Comparison of ENCODE assay signal across 18 cellular contexts in genomic region chr5:173310296-173310769, GRCh38. TPM values are rescaled to one million over a fixed set of nuclear protein-coding genes. Genes with fewer than 3 reads are reported as not detected.
A peak's percentile ranks its signal among the peaks of the same experiment; 100 is the strongest.
DNase-seq lines count a peak whose midpoint lies in the region; ATAC-seq, FAIRE-seq and TF ChIP-seq lines count a peak whose summit lies in the region.
"Had no signal": no experiment of that assay in that cellular context is flagged by ENCODE, and none has a peak within 500 bp of the region (broad histone marks: within the 10 kb centered on the region; RNA-seq: fewer than 3 reads in every experiment).

No MANE protein-coding gene starts in this region.

- no peak for FAIRE-seq in astrocyte (lab: Jason Lieb, UNC)
- FAIRE-seq: H54 had no signal

- TF ChIP-seq CTCF in AG04450 (IDR thresholded peaks at IDR 0.05; ENCODE audit: low read depth, low read length) (no peak), astrocyte (IDR thresholded peaks at IDR 0.05; ENCODE audit: insufficient read depth, low read depth, low read length) (no peak)

- no peak for ATAC-seq in GM21825 (IDR thresholded peaks at IDR 0.05; ENCODE audit: unreplicated experiment)
- ATAC-seq: esophagus mucosa, T-helper 17 cell had no signal

- H3K9me3 Mint-ChIP-seq in astrocyte (ENCODE audit: unreplicated experiment) = peaks cover 8% of the 10 kb centered on the region
- H3K9me3 Mint-ChIP-seq in activated CD4-positive, alpha-beta T cell treated with anti-CD3 and anti-CD28 coated beads, Interleukin-2, amount 10 ng/mL, durations not matched to agents 7 days and 5 days = peaks cover 6% of the 10 kb centered on the region

- DNase-seq in AG04450 (ENCODE audit: low read depth, low spot score) = no peak
- DNase-seq in astrocyte (ENCODE audit: low read depth) = no peak
- no peak for DNase-seq in NCI-H2171 treated with DMSO at 0.1 percent for 48 hours (lab: John Stamatoyannopoulos, UW)
- DNase-seq in activated CD4-positive, alpha-beta T cell treated with anti-CD3 and anti-CD28 coated beads, Interleukin-2, amount 10 ng/mL, durations not matched to agents 7 days and 5 days = no peak
- DNase-seq in retina = no peak
- DNase-seq: ACHN; activated CD4-positive, CD25-positive, alpha-beta regulatory T cell; activated effector memory CD4-positive, alpha-beta T cell treated with Interleukin-2 at 50 U/mL for 16 hours; dermis blood vessel endothelial cell; NCI-H2029; T-helper 17 cell had no signal

- H3K27me3 ChIP-seq in AG04450 (ENCODE audit: control insufficient read depth, insufficient read depth, low read length) (no peaks in the 10 kb centered on the region), astrocyte (ENCODE audit: insufficient read depth, low read length) (no peaks in the 10 kb centered on the region), layer of hippocampus (ENCODE audit: control insufficient read depth, insufficient read depth, low read length) (no peaks in the 10 kb centered on the region), skeletal muscle satellite cell (ENCODE audit: control insufficient read depth, insufficient read depth, low read length) (no peaks in the 10 kb centered on the region)
- H3K27me3 ChIP-seq: tibial nerve had no signal

- H3K36me3 Mint-ChIP-seq in astrocyte (ENCODE audit: low read depth, unreplicated experiment) = peaks cover 7% of the 10 kb centered on the region
- no peaks in the 10 kb centered on the region for H3K36me3 Mint-ChIP-seq in activated CD4-positive, alpha-beta T cell treated with anti-CD3 and anti-CD28 coated beads, Interleukin-2, amount 10 ng/mL, durations not matched to agents 7 days and 5 days (ENCODE audit: low read depth)

- no peak overlapping the region for H3K4me3 ChIP-seq in AG04450 (ENCODE audit: low read depth, low read length)
- H3K4me3 ChIP-seq in astrocyte (ENCODE audit: insufficient read depth, low read depth, low read length) = no peak overlapping the region
- no peak overlapping the region for H3K4me3 ChIP-seq in skeletal muscle satellite cell (ENCODE audit: low read length)
- H3K4me3 ChIP-seq: tibial nerve had no signal

- H3K27me3 Mint-ChIP-seq in astrocyte (ENCODE audit: low read depth, unreplicated experiment) = peaks cover 8% of the 10 kb centered on the region
- peaks cover 30% of the 10 kb centered on the region for H3K27me3 Mint-ChIP-seq in activated CD4-positive, alpha-beta T cell treated with anti-CD3 and anti-CD28 coated beads, Interleukin-2, amount 10 ng/mL, durations not matched to agents 7 days and 5 days

- POLR2A ChIA-PET in AG04450 (lab: Yijun Ruan, JAX) = interaction anchor here (1.6 kb wide), 1 partner anchor 16 kb away, joined by 7 read pairs; no protein-coding TSS in a partner anchor
- POLR2A ChIA-PET in activated CD4-positive, alpha-beta T cell treated with anti-CD3 and anti-CD28 coated beads, Interleukin-2, amount 10 ng/mL, durations not matched to agents 7 days and 5 days (lab: Charles Lee) = no interaction called here

- H3K9ac ChIP-seq in astrocyte (ENCODE audit: low read length) = peak overlapping the region; percentile 28
- peak overlapping the region; percentile 59 for H3K9ac ChIP-seq in skeletal muscle satellite cell (ENCODE audit: low read depth, low read length)

- no peak overlapping the region for H3K4me3 Mint-ChIP-seq in astrocyte (ENCODE audit: unreplicated experiment)
- H3K4me3 Mint-ChIP-seq in activated CD4-positive, alpha-beta T cell treated with anti-CD3 and anti-CD28 coated beads, Interleukin-2, amount 10 ng/mL, durations not matched to agents 7 days and 5 days = no peak overlapping the region
- H3K4me3 Mint-ChIP-seq: T-helper 17 cell had no signal

- H3K4me1 ChIP-seq in astrocyte (ENCODE audit: insufficient read depth, low read length) = peaks cover 14% of the 10 kb centered on the region
- H3K4me1 ChIP-seq in skeletal muscle satellite cell (ENCODE audit: control insufficient read depth, insufficient read depth, low read length) = peaks cover 15% of the 10 kb centered on the region
- H3K4me1 ChIP-seq: Caco-2 had no signal

- H3K27ac Mint-ChIP-seq in astrocyte (ENCODE audit: unreplicated experiment) = peak overlapping the region; percentile 36
- no peak overlapping the region for H3K27ac Mint-ChIP-seq in activated CD4-positive, alpha-beta T cell treated with anti-CD3 and anti-CD28 coated beads, Interleukin-2, amount 10 ng/mL, durations not matched to agents 7 days and 5 days
- H3K27ac Mint-ChIP-seq: T-helper 17 cell had no signal

- no peaks in the 10 kb centered on the region for H4K20me1 ChIP-seq in astrocyte (ENCODE audit: insufficient read depth, low read length)

- H3K27ac ChIP-seq in AG04450 (ENCODE audit: low read depth, low read length) (peak overlapping the region; percentile 21), astrocyte (ENCODE audit: low read depth, low read length) (no peak overlapping the region), layer of hippocampus (ENCODE audit: low read depth, low read length) (peak overlapping the region; percentile 21)

- H2AFZ ChIP-seq in astrocyte (ENCODE audit: low read depth, low read length) = peak overlapping the region; percentile 46

- H3K4me2 ChIP-seq in astrocyte (ENCODE audit: low read length) = peak overlapping the region; percentile 25
- H3K4me2 ChIP-seq in skeletal muscle satellite cell (ENCODE audit: low read length) = peak overlapping the region; percentile 22

- H3K36me3 ChIP-seq in astrocyte (ENCODE audit: insufficient read depth, low read length) (no peaks in the 10 kb centered on the region), skeletal muscle satellite cell (ENCODE audit: insufficient read depth, low read length) (no peaks in the 10 kb centered on the region)
- H3K36me3 ChIP-seq: tibial nerve had no signal

- no peaks in the 10 kb centered on the region for H3K79me2 ChIP-seq in astrocyte (ENCODE audit: insufficient read depth, low read length)

- peaks cover 10% of the 10 kb centered on the region for H3K4me1 Mint-ChIP-seq in astrocyte (ENCODE audit: low read depth, unreplicated experiment)
- no peaks in the 10 kb centered on the region for H3K4me1 Mint-ChIP-seq in activated CD4-positive, alpha-beta T cell treated with anti-CD3 and anti-CD28 coated beads, Interleukin-2, amount 10 ng/mL, durations not matched to agents 7 days and 5 days
- H3K4me1 Mint-ChIP-seq: T-helper 17 cell had no signal

- H3K9me3 ChIP-seq in AG04450 (ENCODE audit: control insufficient read depth, insufficient read depth, low read length) = peaks cover 15% of the 10 kb centered on the region
- peaks cover 6% of the 10 kb centered on the region for H3K9me3 ChIP-seq in astrocyte (ENCODE audit: insufficient read depth, low read depth, low read length)
- peaks cover 5% of the 10 kb centered on the region for H3K9me3 ChIP-seq in skeletal muscle satellite cell (replicated peaks; ENCODE audit: low read length)

- CTCF ChIA-PET in AG04450 (lab: Charles Lee) = interaction anchor here (1.0 to 4.4 kb wide), 5 partner anchors 11 to 663 kb away, joined by 3 to 24 read pairs (median 9); partner anchors contain the start of gene BOD1
- CTCF ChIA-PET in activated CD4-positive, alpha-beta T cell treated with anti-CD3 and anti-CD28 coated beads, Interleukin-2, amount 10 ng/mL, durations not matched to agents 7 days and 5 days (lab: Charles Lee) = interaction anchor here (2.2 kb wide), 1 partner anchor 21 kb away, joined by 7 read pairs; no protein-coding TSS in a partner anchor

RNA-seq across cellular contexts. Expression of gene STC2, which starts 17.9 kb away (rescaled TPM):
- polyA plus RNA-seq in AG04450 (2011; rRNA removed) = 159 and 185 TPM in 2 replicates
- polyA minus RNA-seq in AG04450 (2011; rRNA and poly(A)+ RNA removed) = 216 and 240 TPM in 2 replicates
- total RNA-seq in astrocyte = 164 and 206 TPM in 2 replicates
- total RNA-seq in skeletal muscle satellite cell (2012; rRNA removed) = 104 and 125 TPM in 2 replicates
- total RNA-seq in activated CD4-positive, alpha-beta T cell treated with anti-CD3 and anti-CD28 coated beads, Interleukin-2, amount 10 ng/mL, durations not matched to agents 7 days and 5 days = 10 to 100 TPM in 1 of 2 experiments, 1 to 10 TPM in 1; 8.9 to 11.7 TPM
- total RNA-seq: T-helper 17 cell had no signal

Comparison
In these comparisons a context has a peak if more than half of its experiments do, and no peak if none do; other contexts are left out.
1. RNA of gene STC2, which starts 17.9 kb away (total RNA-seq): 164 to 206 TPM in astrocyte; 8.9 to 11.7 TPM in activated CD4-positive, alpha-beta T cell treated with anti-CD3 and anti-CD28 coated beads, Interleukin-2, amount 10 ng/mL, durations not matched to agents 7 days and 5 days; every median in the first group is over 10 times any median in the second.